In genomic region chr4:1669270-1669669, GRCh38 we compare ENCODE assay signal across 1 cellular context.
TF ChIP-seq lines count a peak whose summit lies in the region.

No MANE protein-coding gene starts in this region.

TF ChIP-seq in H1, 55 proteins besides CTCF, POLR2A, EP300 and RAD21:
- TF ChIP-seq POLR2AphosphoS5 (IDR thresholded peaks at IDR 0.05; ENCODE audit: low read depth, low read length): no peak
- TF ChIP-seq EZH2 (IDR thresholded peaks at IDR 0.05; ENCODE audit: low read depth, low read length, severe bottlenecking): no peak
- TF ChIP-seq CBX5 (IDR thresholded peaks at IDR 0.05; ENCODE audit: low read depth, low read length): no peak
- TF ChIP-seq PHF8 (conservative IDR thresholded peaks at IDR 0.05; ENCODE audit: low read depth, low read length): no peak
- no peak for TF ChIP-seq ATF2 (IDR thresholded peaks at IDR 0.05; ENCODE audit: low read length)
- no peak for TF ChIP-seq BRCA1 (IDR thresholded peaks at IDR 0.05; ENCODE audit: low read depth, low read length)
- no peak for TF ChIP-seq TEAD4 (IDR thresholded peaks at IDR 0.05; ENCODE audit: low read depth, low read length)
- no peak for TF ChIP-seq MAFK (IDR thresholded peaks at IDR 0.05; ENCODE audit: low read depth, low read length)
- no peak for TF ChIP-seq SIRT6 (IDR thresholded peaks at IDR 0.05; ENCODE audit: low read length)
- no peak for TF ChIP-seq HDAC6 (IDR thresholded peaks at IDR 0.05; ENCODE audit: low read depth, low read length)
TF ChIP-seq in H1: peak in this region for 0.
